In the genomic region with DNA sequence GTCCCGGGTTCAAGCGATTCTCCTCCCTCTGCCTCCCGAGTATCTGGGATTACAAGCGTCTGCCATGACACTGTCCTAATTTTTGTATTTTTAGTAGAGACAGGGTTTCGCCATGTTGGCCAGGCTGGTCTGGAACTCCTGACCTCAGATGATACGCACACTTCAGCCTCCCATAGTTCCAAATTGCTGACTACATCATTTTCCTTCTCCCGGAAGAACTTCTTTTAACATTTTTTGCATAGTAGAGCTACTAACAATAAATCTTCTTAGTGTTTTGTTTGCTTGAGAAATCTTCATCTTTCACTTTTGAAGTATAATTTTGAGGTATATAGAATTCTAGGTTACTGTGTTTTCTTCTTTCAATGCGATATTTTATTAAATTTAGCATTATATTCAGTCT, we compare ENCODE assay signal across 19 cellular contexts.
DNase-seq lines count a peak whose midpoint lies in the region; ATAC-seq, FAIRE-seq and TF ChIP-seq lines count a peak whose summit lies in the region.
"Had no signal": no experiment of that assay in that cellular context is flagged by ENCODE, and none has a peak within 500 bp of the region (broad histone marks: within the 10 kb centered on the region; RNA-seq: fewer than 3 reads in every experiment).

No MANE protein-coding gene starts in this region.

- H3K27me3 Mint-ChIP-seq in GM23338 (ENCODE audit: insufficient read depth, low read depth, poor library complexity), result no peaks in the 10 kb centered on the region
- H3K27me3 Mint-ChIP-seq: B cell; CD4-positive, alpha-beta T cell had no signal

- TF ChIP-seq RAD21 in A549 (conservative IDR thresholded peaks at IDR 0.05 in 1 of 2, IDR thresholded peaks at IDR 0.05 in 1 of 2) (no peak), K562 (CRISPR knock-in tag; conservative IDR thresholded peaks at IDR 0.05 in 1 of 2, IDR thresholded peaks at IDR 0.05 in 1 of 2) (no peak)

- H3K9ac ChIP-seq in K562 (ENCODE audit: insufficient read depth in 1 of 2, low read depth in 2 of 2, low read length in 2 of 2), result no peak overlapping the region
- H3K9ac ChIP-seq: BLaER1 treated with 17β-estradiol and CSF1 and Interleukin-3, amounts not matched to agents 10 nM and 100 nM had no signal

- ATAC-seq in A549 (no peak), GM23338 (no peak), K562 (no peak), SK-N-SH treated with all-trans-retinoic acid at 6 μM for 48 hours (no peak)
- ATAC-seq: CD8-positive, alpha-beta T cell had no signal

- H3K27ac Mint-ChIP-seq in GM23338, result peak overlapping the region; percentile 20; the same call in 1 of the 2 replicates
- H3K27ac Mint-ChIP-seq: B cell; CD4-positive, alpha-beta T cell; CD8-positive, alpha-beta T cell had no signal

- intact Hi-C loops in K562 (cut with micrococcal nuclease), result no loop called here

- H4K20me1 ChIP-seq in GM23338 (replicated peaks; ENCODE audit: insufficient read depth) (no peaks in the 10 kb centered on the region), K562 (replicated peaks; ENCODE audit: control insufficient read depth, insufficient read depth, low read length) (no peaks in the 10 kb centered on the region)
- H4K20me1 ChIP-seq: BLaER1 treated with 17β-estradiol and CSF1 and Interleukin-3, amounts not matched to agents 10 nM and 100 nM had no signal

- no peak overlapping the region for H3K4me3 ChIP-seq in A549
- no peak overlapping the region for H3K4me3 ChIP-seq in GM23338
- H3K4me3 ChIP-seq in K562, result no peak overlapping the region
- H3K4me3 ChIP-seq: BLaER1 treated with 17β-estradiol and CSF1 and Interleukin-3, amounts not matched to agents 10 nM and 100 nM had no signal

- no TSS peak for BruUV-seq in K562 (replicated peaks; lab: Mats Ljungman, UMichigan)

- H3F3A ChIP-seq in GM23338 (replicated peaks; ENCODE audit: low read depth), result no peaks in the 10 kb centered on the region

- FAIRE-seq in A549 (lab: Jason Lieb, UNC) (no peak), K562 (lab: Jason Lieb, UNC) (no peak)
- FAIRE-seq: D721Med, GM12891, GM19239 had no signal

- TF ChIP-seq EP300 in A549 (IDR thresholded peaks at IDR 0.05) (no peak), K562 (IDR thresholded peaks at IDR 0.05; ENCODE audit: low read length) (no peak)

- H3K9me3 ChIP-seq in A549 (no peaks in the 10 kb centered on the region), K562 (replicated peaks; ENCODE audit: control insufficient read depth, insufficient read depth, low read depth, low read length) (no peaks in the 10 kb centered on the region)
- H3K9me3 ChIP-seq: BLaER1 treated with 17β-estradiol and CSF1 and Interleukin-3, amounts not matched to agents 10 nM and 100 nM; Caco-2 had no signal

- CTCF ChIA-PET in A549 (lab: Yijun Ruan, JAX) (no interaction called here), K562 (lab: Yijun Ruan, JAX; ENCODE audit: low intra/inter-chr PET ratio) (no interaction called here)

- H3K27me3 ChIP-seq in GM23338 (ENCODE audit: insufficient read depth) (no peaks in the 10 kb centered on the region), K562 (ENCODE audit: control insufficient read depth in 2 of 2, insufficient read depth in 2 of 2, low read length in 2 of 2) (no peaks in the 10 kb centered on the region)
- H3K27me3 ChIP-seq: BLaER1 treated with 17β-estradiol and CSF1 and Interleukin-3, amounts not matched to agents 10 nM and 100 nM had no signal

- no peak overlapping the region for H3K4me2 ChIP-seq in A549
- H3K4me2 ChIP-seq in GM23338, result no peak overlapping the region
- no peak overlapping the region for H3K4me2 ChIP-seq in K562 (ENCODE audit: insufficient read depth, low read length)
- H3K4me2 ChIP-seq: BLaER1 treated with 17β-estradiol and CSF1 and Interleukin-3, amounts not matched to agents 10 nM and 100 nM had no signal

- POLR2A ChIA-PET in A549 (lab: Yijun Ruan, JAX), result no interaction called here
- POLR2A ChIA-PET in K562 (lab: Yijun Ruan, JAX), result no interaction called here

- H3K4me1 ChIP-seq in A549 (no peaks in the 10 kb centered on the region), GM23338 (ENCODE audit: insufficient read depth) (no peaks in the 10 kb centered on the region), K562 (replicated peaks in 1 of 2; ENCODE audit: control insufficient read depth in 2 of 2, insufficient read depth in 2 of 2, low read length in 2 of 2) (no peaks in the 10 kb centered on the region)
- H3K4me1 ChIP-seq: BLaER1 treated with 17β-estradiol and CSF1 and Interleukin-3, amounts not matched to agents 10 nM and 100 nM; Caco-2 had no signal

- H3K79me2 ChIP-seq in GM23338 (replicated peaks; ENCODE audit: insufficient read depth), result no peaks in the 10 kb centered on the region
- H3K79me2 ChIP-seq in K562 (ENCODE audit: control insufficient read depth, insufficient read depth, low read length), result no peaks in the 10 kb centered on the region

- TF ChIP-seq POLR2A in A549 (IDR thresholded peaks at IDR 0.05; ENCODE audit: low read length) (no peak), K562 (conservative IDR thresholded peaks at IDR 0.05) (no peak)

- H3K9me1 ChIP-seq in K562 (ENCODE audit: control insufficient read depth, insufficient read depth, low read length), result no peaks in the 10 kb centered on the region

- H2AFZ ChIP-seq in GM23338, result no peak overlapping the region
- no peak overlapping the region for H2AFZ ChIP-seq in K562 (ENCODE audit: low read depth, low read length)

- H3K27ac ChIP-seq in A549 (no peak overlapping the region), GM23338 (ENCODE audit: low read depth) (no peak overlapping the region), K562 (ENCODE audit: extremely low read depth, low read depth, low read length) (no peak overlapping the region)
- H3K27ac ChIP-seq: BLaER1 treated with 17β-estradiol and CSF1 and Interleukin-3, amounts not matched to agents 10 nM and 100 nM; C4-2B had no signal

- no peaks in the 10 kb centered on the region; the same call in 1 of the 2 replicates for H3K36me3 ChIP-seq in GM23338 (ENCODE audit: insufficient read depth)
- no peaks in the 10 kb centered on the region for H3K36me3 ChIP-seq in K562 (ENCODE audit: control insufficient read depth, insufficient read depth, low read length)
- H3K36me3 ChIP-seq: BLaER1 treated with 17β-estradiol and CSF1 and Interleukin-3, amounts not matched to agents 10 nM and 100 nM had no signal

- in situ Hi-C loops in K562 (cut with MboI), result no loop called here

- H3K9me3 Mint-ChIP-seq in GM23338, result no peaks in the 10 kb centered on the region

- TF ChIP-seq CTCF in A549 (IDR thresholded peaks at IDR 0.05) (no peak), GM23338 (conservative IDR thresholded peaks at IDR 0.05; ENCODE audit: low read depth in 2 of 2) (no peak), K562 (IDR thresholded peaks at IDR 0.05 in 2 of 3, conservative IDR thresholded peaks at IDR 0.05 in 1 of 3; ENCODE audit: insufficient read depth in 2 of 3, low read depth in 1 of 3, low read length in 3 of 3) (no peak)

- 14% methylated on average over 8 of the region's 8 CpGs for WGBS in A549 (ENCODE audit: missing lambda C conversion rate)
- WGBS in K562 (ENCODE audit: insufficient coverage, low coverage, missing lambda C conversion rate), result 5% methylated on average over 8 of the region's 8 CpGs

- H3K4me3 Mint-ChIP-seq in GM23338, result no peak overlapping the region
- H3K4me3 Mint-ChIP-seq: B cell; CD4-positive, alpha-beta T cell; CD8-positive, alpha-beta T cell had no signal

- no peaks in the 10 kb centered on the region for H3K9me2 ChIP-seq in GM23338 (ENCODE audit: insufficient read depth)

- DNase-seq in A549 (ENCODE audit: low read depth in 1 of 2, low spot score in 1 of 2) (no peak), GM23338 (ENCODE audit: low spot score) (no peak), K562 (ENCODE audit: extremely low read depth in 1 of 4, low spot score in 3 of 4) (no peak), NCI-H1694 treated with DMSO at 0.1 percent for 48 hours (lab: John Stamatoyannopoulos, UW) (no peak)
- DNase-seq: 8988T; AML-193; Caco-2; Calu3; CD4-positive, alpha-beta T cell; CD8-positive, alpha-beta T cell; DMS79 treated with DMSO at 0.1 percent for 48 hours; GF-D8 had no signal

- no peaks in the 10 kb centered on the region for H3K36me3 Mint-ChIP-seq in GM23338 (ENCODE audit: low read depth)
- H3K36me3 Mint-ChIP-seq: CD8-positive, alpha-beta T cell had no signal

- H3K4me1 Mint-ChIP-seq in GM23338, result no peaks in the 10 kb centered on the region
- H3K4me1 Mint-ChIP-seq: B cell had no signal

TF ChIP-seq in A549, 52 proteins besides CTCF, POLR2A, EP300 and RAD21:
- TF ChIP-seq RARB (CRISPR knock-in tag; IDR thresholded peaks at IDR 0.05), result no peak
- peak; percentile 53 for TF ChIP-seq MAFK (IDR thresholded peaks at IDR 0.05; ENCODE audit: partially characterized antibody)

TF ChIP-seq in GM23338, 12 proteins besides CTCF, POLR2A, EP300 and RAD21 (continues in another document):
- no peak for TF ChIP-seq CREB1 (CRISPR knock-in tag; IDR thresholded peaks at IDR 0.05; ENCODE audit: low read depth)
- TF ChIP-seq NANOG (IDR thresholded peaks at IDR 0.05; ENCODE audit: borderline replicate concordance), result no peak
- no peak for TF ChIP-seq ZNF331 (CRISPR knock-in tag; IDR thresholded peaks at IDR 0.05; ENCODE audit: low read depth)
- TF ChIP-seq EZH2phosphoT487 (IDR thresholded peaks at IDR 0.05; ENCODE audit: unreplicated experiment), result no peak
- TF ChIP-seq STAT1 (IDR thresholded peaks at IDR 0.05; ENCODE audit: unreplicated experiment), result no peak

TF ChIP-seq in K562, 482 proteins besides CTCF, POLR2A, EP300 and RAD21 (continues in another document):
- TF ChIP-seq ZNF316 (IDR thresholded peaks at IDR 0.05), result peak; percentile 26; the same call in 1 of the 2 replicates
- TF ChIP-seq MAFF (IDR thresholded peaks at IDR 0.05; ENCODE audit: low read length), result peak; percentile 25; the same call in 1 of the 2 replicates
- TF ChIP-seq MAFK (IDR thresholded peaks at IDR 0.05; ENCODE audit: low read length), result peak; percentile 21; the same call in 1 of the 2 replicates
- no peak for TF ChIP-seq RFX5 (IDR thresholded peaks at IDR 0.05; ENCODE audit: low read depth, low read length)
- TF ChIP-seq MAFG (tag; conservative IDR thresholded peaks at IDR 0.05), result peak; percentile 42; the same call in 1 of the 2 replicates
- no peak for TF ChIP-seq TAF1 (IDR thresholded peaks at IDR 0.05; ENCODE audit: control insufficient read depth, extremely low read depth, insufficient read depth, low read length, severe bottlenecking)
- peak; percentile 7; the same call in 1 of the 2 replicates for TF ChIP-seq C11orf30 (IDR thresholded peaks at IDR 0.05; ENCODE audit: low read depth)

TF ChIP-seq in SK-N-SH treated with all-trans-retinoic acid at 6 μM for 48 hours, 23 proteins besides CTCF, POLR2A, EP300 and RAD21 (continues in another document):
- no peak for TF ChIP-seq OSR1 (CRISPR knock-in tag; IDR thresholded peaks at IDR 0.05)
- no peak for TF ChIP-seq SNAI2 (CRISPR knock-in tag; IDR thresholded peaks at IDR 0.05)
- no peak for TF ChIP-seq RARB (CRISPR knock-in tag; IDR thresholded peaks at IDR 0.05)
- TF ChIP-seq ZFP30 (CRISPR knock-in tag; IDR thresholded peaks at IDR 0.05), result no peak
- no peak for TF ChIP-seq TCF4 (CRISPR knock-in tag; IDR thresholded peaks at IDR 0.05; ENCODE audit: borderline replicate concordance)
